Comparison of ENCODE assay signal across 2 cellular contexts in the genomic region with DNA sequence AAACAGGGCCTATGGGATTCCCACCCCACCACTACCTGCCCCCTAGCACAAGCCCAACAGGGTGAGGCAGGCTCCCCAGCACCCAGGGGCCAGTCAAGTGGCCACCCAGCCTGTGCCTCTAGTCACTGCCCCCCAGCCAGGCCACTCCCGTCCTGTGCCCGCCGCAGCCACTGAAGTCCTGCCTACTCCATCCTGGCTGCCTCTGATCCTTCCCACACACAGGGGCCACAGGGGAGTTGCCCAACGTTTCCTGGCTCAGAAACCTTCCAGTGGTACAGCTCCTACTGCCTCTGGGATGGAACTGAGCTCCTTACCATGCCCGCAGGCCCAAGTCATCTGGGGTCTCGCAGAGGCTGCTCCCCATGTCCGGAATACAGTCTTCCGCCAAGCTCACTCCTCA.
TF ChIP-seq lines count a peak whose summit lies in the region.

No MANE protein-coding gene starts in this region.

TF ChIP-seq in liver, 16 proteins besides CTCF, POLR2A, EP300 and RAD21 (continued from another document):
- TF ChIP-seq ZBTB33 (IDR thresholded peaks at IDR 0.05) (no peak), FOXA2 (IDR thresholded peaks at IDR 0.05) (no peak), TAF1 (conservative IDR thresholded peaks at IDR 0.05) (no peak), GABPA (IDR thresholded peaks at IDR 0.05 in 1 of 2, conservative IDR thresholded peaks at IDR 0.05 in 1 of 2) (no peak), RXRA (IDR thresholded peaks at IDR 0.05) (no peak), YY1 (IDR thresholded peaks at IDR 0.05) (no peak), ATF3 (IDR thresholded peaks at IDR 0.05) (no peak), MAX (IDR thresholded peaks at IDR 0.05) (no peak), NR2F2 (IDR thresholded peaks at IDR 0.05) (no peak), FOXA1 (IDR thresholded peaks at IDR 0.05) (no peak)

TF ChIP-seq in HepG2, 621 proteins besides CTCF, POLR2A, EP300 and RAD21 (continued from another document):
- TF ChIP-seq, protein P1, sequence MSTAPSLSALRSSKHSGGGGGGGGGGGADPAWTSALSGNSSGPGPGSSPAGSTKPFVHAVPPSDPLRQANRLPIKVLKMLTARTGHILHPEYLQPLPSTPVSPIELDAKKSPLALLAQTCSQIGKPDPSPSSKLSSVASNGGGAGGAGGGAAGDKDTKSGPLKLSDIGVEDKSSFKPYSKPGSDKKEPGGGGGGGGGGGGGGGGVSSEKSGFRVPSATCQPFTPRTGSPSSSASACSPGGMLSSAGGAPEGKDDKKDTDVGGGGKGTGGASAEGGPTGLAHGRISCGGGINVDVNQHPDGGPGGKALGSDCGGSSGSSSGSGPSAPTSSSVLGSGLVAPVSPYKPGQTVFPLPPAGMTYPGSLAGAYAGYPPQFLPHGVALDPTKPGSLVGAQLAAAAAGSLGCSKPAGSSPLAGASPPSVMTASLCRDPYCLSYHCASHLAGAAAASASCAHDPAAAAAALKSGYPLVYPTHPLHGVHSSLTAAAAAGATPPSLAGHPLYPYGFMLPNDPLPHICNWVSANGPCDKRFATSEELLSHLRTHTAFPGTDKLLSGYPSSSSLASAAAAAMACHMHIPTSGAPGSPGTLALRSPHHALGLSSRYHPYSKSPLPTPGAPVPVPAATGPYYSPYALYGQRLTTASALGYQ (CRISPR knock-in tag; IDR thresholded peaks at IDR 0.05) = no peak
- no peak for TF ChIP-seq MZF1 (CRISPR knock-in tag; IDR thresholded peaks at IDR 0.05; ENCODE audit: borderline replicate concordance)
